In the genomic region with DNA sequence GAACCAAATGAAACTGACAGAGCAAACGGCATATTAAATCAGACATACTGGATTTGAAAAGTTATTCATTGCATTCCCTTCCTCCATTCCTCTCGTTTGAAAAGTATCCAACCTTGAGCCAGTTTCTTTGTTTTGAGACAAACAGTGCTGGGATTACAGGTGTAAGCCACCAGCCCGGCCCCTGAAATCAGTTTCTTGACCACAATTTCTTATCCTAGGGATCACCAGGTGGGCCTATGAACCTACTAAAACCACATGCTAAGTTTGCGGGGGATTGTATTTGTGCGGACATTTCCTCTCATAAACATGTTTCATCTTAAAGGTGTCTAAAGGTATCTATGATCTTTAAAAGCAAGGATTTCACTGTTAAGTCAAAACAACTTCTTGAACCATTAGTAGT, we compare ENCODE assay signal across 30 cellular contexts.
"Had no signal": no experiment of that assay in that cellular context is flagged by ENCODE, and none has a peak within 500 bp of the region (broad histone marks: within the 10 kb centered on the region; RNA-seq: fewer than 3 reads in every experiment).

No MANE protein-coding gene starts in this region.

- H3K36me3 ChIP-seq: cardiac muscle cell, colonic mucosa, left ventricle myocardium inferior, ovary, prostate gland, transverse colon, uterus had no signal

- H3K4me3 Mint-ChIP-seq: activated naive CD4-positive, alpha-beta T cell treated with anti-CD3 and anti-CD28 coated beads, Interleukin-2, amount 50 U/mL, for 24 hours; activated T-cell treated with anti-CD3 and anti-CD28 coated beads, Interleukin-2, amount 50 U/mL, for 4 hours; brain; nephron progenitor cell; T-helper 17 cell had no signal

- H3K9me3 ChIP-seq: colonic mucosa, left ventricle myocardium inferior, ovary, prostate gland, testis, transverse colon, uterus had no signal

- H3K9me3 Mint-ChIP-seq: activated naive CD4-positive, alpha-beta T cell treated with anti-CD3 and anti-CD28 coated beads, Interleukin-2, amount 50 U/mL, for 24 hours; activated T-cell treated with anti-CD3 and anti-CD28 coated beads, Interleukin-2, amount 50 U/mL, for 4 hours had no signal

- H3K27ac Mint-ChIP-seq: activated naive CD4-positive, alpha-beta T cell treated with anti-CD3 and anti-CD28 coated beads, Interleukin-2, amount 50 U/mL, for 24 hours; activated T-helper 2 cell treated with anti-CD3 and anti-CD28 coated beads, Interferon-gamma antibody, Interleukin-2, Interleukin-4, amounts not matched to agents 10 μg/mL and 5 μg/mL and 100 μg/mL, durations not matched to agents 14 hours and 24 hours and 36 hours; brain; nephron progenitor cell; T-helper 17 cell had no signal

- H3K27ac ChIP-seq: cardiac muscle cell, colonic mucosa, dorsolateral prefrontal cortex, left ventricle myocardium inferior, ovary, prostate gland, skin epidermis, testis, transverse colon, uterus had no signal

- DNase-seq: activated CD4-positive, alpha-beta T cell treated with anti-CD3 and anti-CD28 coated beads, Interleukin-2, amount 50 U/mL, for 48 hours; activated CD8-positive, alpha-beta memory T cell treated with anti-CD3 and anti-CD28 coated beads, Interleukin-2, amount 50 U/mL, for 48 hours; activated T-cell treated with anti-CD3 and anti-CD28 coated beads, Interleukin-2, amount 50 U/mL, for 4 hours; aorta; cerebellar nuclear complex; colonic mucosa; dorsolateral prefrontal cortex; effector memory CD4-positive, alpha-beta T cell; islet precursor cell; left ventricle myocardium inferior; nephron progenitor cell; ovary; retina; stimulated activated CD4-positive, alpha-beta T cell treated with anti-CD3 and anti-CD28 coated beads, Interleukin-12 subunit alpha, Interleukin-12 subunit beta, amount 100 ng/mL, for 4 hours; stimulated activated CD4-positive, alpha-beta T cell treated with anti-CD3 and anti-CD28 coated beads, Interleukin-4, amount 100 ng/mL, for 1 hour; stimulated activated naive CD8-positive, alpha-beta T cell treated with anti-CD3 and anti-CD28 coated beads, Interleukin-15, Interleukin-2, amounts not matched to agents 100 U/mL and 50 U/mL, for 24 hours; SW 1271; T-helper 17 cell; T1000; testis; transverse colon; uterus had no signal

- ATAC-seq: activated T-cell treated with anti-CD3 and anti-CD28 coated beads, Interleukin-2, amount 50 U/mL, for 4 hours; sciatic nerve; stimulated activated naive CD8-positive, alpha-beta T cell treated with anti-CD3 and anti-CD28 coated beads, Interleukin-15, Interleukin-2, amounts not matched to agents 100 U/mL and 50 U/mL, for 24 hours; T-helper 17 cell had no signal

- H3K4me1 ChIP-seq: colonic mucosa, left ventricle myocardium inferior, prostate gland, testis, uterus had no signal

- H3K27me3 Mint-ChIP-seq: activated naive CD4-positive, alpha-beta T cell treated with anti-CD3 and anti-CD28 coated beads, Interleukin-2, amount 50 U/mL, for 24 hours; brain; T-helper 17 cell had no signal

- H3K4me3 ChIP-seq: cardiac muscle cell, colonic mucosa, dorsolateral prefrontal cortex, left ventricle myocardium inferior, ovary, prostate gland, skin epidermis, testis, transverse colon, uterus had no signal

- FAIRE-seq: frontal cortex had no signal

- H3K27me3 ChIP-seq: cardiac muscle cell, colonic mucosa, dorsolateral prefrontal cortex, ovary, testis, transverse colon, uterus had no signal

- H3K4me1 Mint-ChIP-seq: brain had no signal
